Comparison of ENCODE assay signal across 37 cellular contexts in genomic region chr13:24338721-24339120, GRCh38. TPM values are rescaled to one million over a fixed set of nuclear protein-coding genes. Genes with fewer than 3 reads are reported as not detected.
"Had no signal": no experiment of that assay in that cellular context is flagged by ENCODE, and none has a peak within 500 bp of the region (broad histone marks: within the 10 kb centered on the region; RNA-seq: fewer than 3 reads in every experiment).

No MANE protein-coding gene starts in this region.

- H3K4me1 ChIP-seq: adrenal gland, body of pancreas, breast epithelium had no signal

- ATAC-seq: activated CD8-positive, alpha-beta T cell treated with anti-CD3 and anti-CD28 coated beads for 36 hours; activated naive CD4-positive, alpha-beta T cell treated with anti-CD3 and anti-CD28 coated beads, Interleukin-2, amount 50 U/mL, for 72 hours; activated T-cell treated with anti-CD3 and anti-CD28 coated beads, Interleukin-2, amount 50 U/mL, for 4 hours; activated T-cell treated with anti-CD3 and anti-CD28 coated beads, Interleukin-2, amount 50 U/mL, for 72 hours; activated T-helper 17 cell treated with anti-CD3 and anti-CD28 coated beads, Interleukin-2, amount 50 U/mL, for 72 hours; body of pancreas had no signal

- H3K4me1 Mint-ChIP-seq: activated B cell treated with CpG ODN at 0.5 μM for 24 hours; activated CD4-positive, alpha-beta T cell treated with anti-CD3 and anti-CD28 coated beads, Interleukin-2, amount 10 ng/mL, durations not matched to agents 24 days and 14 days; activated naive CD8-positive, alpha-beta T cell treated with anti-CD3 and anti-CD28 coated beads for 36 hours; activated T-helper 17 cell treated with anti-CD3 and anti-CD28 coated beads, Interleukin-2, amount 50 U/mL, for 72 hours had no signal

- H3K9me3 ChIP-seq: adrenal gland, body of pancreas, breast epithelium had no signal

- H3K36me3 ChIP-seq: adrenal gland, brain microvascular endothelial cell, breast epithelium had no signal

- H3K9me3 Mint-ChIP-seq: activated B cell treated with CpG ODN at 0.5 μM for 24 hours; activated CD4-positive, alpha-beta memory T cell treated with anti-CD3 and anti-CD28 coated beads for 36 hours; activated CD4-positive, alpha-beta T cell treated with anti-CD3 and anti-CD28 coated beads, Interleukin-2, amount 10 ng/mL, durations not matched to agents 24 days and 14 days; activated naive CD4-positive, alpha-beta T cell treated with anti-CD3 and anti-CD28 coated beads for 36 hours; activated naive CD8-positive, alpha-beta T cell treated with anti-CD3 and anti-CD28 coated beads for 36 hours; activated T-cell treated with anti-CD3 and anti-CD28 coated beads, Interleukin-2, amount 50 U/mL, for 4 hours; activated T-helper 1 cell treated with anti-CD3 and anti-CD28 coated beads, Interleukin-12 subunit alpha, Interleukin-12 subunit beta, Interleukin-2, Interleukin-4 antibody, amounts not matched to agents 30 ng/mL and 10 ng/mL and 1 ng/mL, durations not matched to agents 14 hours and 24 hours and 36 hours; activated T-helper 17 cell treated with anti-CD3 and anti-CD28 coated beads, Interleukin-2, amount 50 U/mL, for 72 hours; T-helper 1 cell treated with Interleukin-12 subunit alpha and Interleukin-12 subunit beta and Interleukin-4 antibody, amounts not matched to agents 30 μg/mL and 1 μg/mL, for 36 hours; T-helper 2 cell treated with Interferon-gamma antibody and Interleukin-4, amounts not matched to agents 5 μg/mL and 100 μg/mL, for 36 hours had no signal

- H3K4me3 Mint-ChIP-seq: activated B cell treated with CpG ODN at 0.5 μM for 24 hours; activated CD4-positive, alpha-beta memory T cell treated with anti-CD3 and anti-CD28 coated beads for 36 hours; activated CD4-positive, alpha-beta T cell treated with anti-CD3 and anti-CD28 coated beads, Interleukin-2, amount 10 ng/mL, durations not matched to agents 24 days and 14 days; activated CD8-positive, alpha-beta T cell treated with anti-CD3 and anti-CD28 coated beads for 36 hours; activated naive CD4-positive, alpha-beta T cell treated with anti-CD3 and anti-CD28 coated beads for 36 hours; activated naive CD8-positive, alpha-beta T cell treated with anti-CD3 and anti-CD28 coated beads for 36 hours; activated T-cell treated with anti-CD3 and anti-CD28 coated beads, Interleukin-2, amount 50 U/mL, for 4 hours; activated T-cell treated with anti-CD3 and anti-CD28 coated beads, Interleukin-2, amount 50 U/mL, for 72 hours; activated T-helper 1 cell treated with anti-CD3 and anti-CD28 coated beads, Interleukin-12 subunit alpha, Interleukin-12 subunit beta, Interleukin-2, Interleukin-4 antibody, amounts not matched to agents 30 ng/mL and 10 ng/mL and 1 ng/mL, durations not matched to agents 14 hours and 24 hours and 36 hours; activated T-helper 17 cell treated with anti-CD3 and anti-CD28 coated beads, Interleukin-2, amount 50 U/mL, for 72 hours; T-helper 1 cell treated with Interleukin-12 subunit alpha and Interleukin-12 subunit beta and Interleukin-4 antibody, amounts not matched to agents 30 μg/mL and 1 μg/mL, for 36 hours; T-helper 2 cell treated with Interferon-gamma antibody and Interleukin-4, amounts not matched to agents 5 μg/mL and 100 μg/mL, for 36 hours had no signal

- H3K27ac ChIP-seq: adrenal gland, body of pancreas, brain microvascular endothelial cell, breast epithelium, VCaP had no signal

- H3K27me3 ChIP-seq: adrenal gland, brain microvascular endothelial cell, breast epithelium had no signal

- H3K36me3 Mint-ChIP-seq: activated CD4-positive, alpha-beta memory T cell treated with anti-CD3 and anti-CD28 coated beads for 36 hours; activated naive CD4-positive, alpha-beta T cell treated with anti-CD3 and anti-CD28 coated beads, Interleukin-2, amount 50 U/mL, for 72 hours; activated naive CD8-positive, alpha-beta T cell treated with anti-CD3 and anti-CD28 coated beads for 36 hours had no signal

- H3K27ac Mint-ChIP-seq: activated B cell treated with CpG ODN at 0.5 μM for 24 hours; activated CD4-positive, alpha-beta memory T cell treated with anti-CD3 and anti-CD28 coated beads for 36 hours; activated CD4-positive, alpha-beta T cell treated with anti-CD3 and anti-CD28 coated beads, Interleukin-2, amount 10 ng/mL, durations not matched to agents 24 days and 14 days; activated CD8-positive, alpha-beta T cell treated with anti-CD3 and anti-CD28 coated beads for 36 hours; activated naive CD4-positive, alpha-beta T cell treated with anti-CD3 and anti-CD28 coated beads for 36 hours; activated naive CD4-positive, alpha-beta T cell treated with anti-CD3 and anti-CD28 coated beads, Interleukin-2, amount 50 U/mL, for 72 hours; activated naive CD8-positive, alpha-beta T cell treated with anti-CD3 and anti-CD28 coated beads for 36 hours; activated T-cell treated with anti-CD3 and anti-CD28 coated beads, Interleukin-2, amount 50 U/mL, for 72 hours; activated T-helper 1 cell treated with anti-CD3 and anti-CD28 coated beads, Interleukin-12 subunit alpha, Interleukin-12 subunit beta, Interleukin-2, Interleukin-4 antibody, amounts not matched to agents 30 ng/mL and 10 ng/mL and 1 ng/mL, durations not matched to agents 14 hours and 24 hours and 36 hours; activated T-helper 17 cell treated with anti-CD3 and anti-CD28 coated beads, Interleukin-2, amount 50 U/mL, for 72 hours; T-helper 1 cell treated with Interleukin-12 subunit alpha and Interleukin-12 subunit beta and Interleukin-4 antibody, amounts not matched to agents 30 μg/mL and 1 μg/mL, for 36 hours; T-helper 2 cell treated with Interferon-gamma antibody and Interleukin-4, amounts not matched to agents 5 μg/mL and 100 μg/mL, for 36 hours had no signal

- DNase-seq: activated B cell treated with CpG ODN at 0.5 μM for 24 hours; activated CD4-positive, alpha-beta memory T cell treated with anti-CD3 and anti-CD28 coated beads for 36 hours; activated CD4-positive, alpha-beta T cell treated with anti-CD3 and anti-CD28 coated beads for 4 hours; activated CD4-positive, alpha-beta T cell treated with anti-CD3 and anti-CD28 coated beads, Interleukin-2, amount 50 U/mL, for 1 hour; activated CD4-positive, alpha-beta T cell treated with anti-CD3 and anti-CD28 coated beads, Interleukin-2, amount 50 U/mL, for 4 hours; activated CD4-positive, CD25-positive, alpha-beta regulatory T cell treated with anti-CD3 and anti-CD28 coated beads, Interleukin-2, amount 50 U/mL, for 72 hours; activated CD8-positive, alpha-beta T cell treated with anti-CD3 and anti-CD28 coated beads for 36 hours; activated effector memory CD4-positive, alpha-beta T cell treated with anti-CD3 and anti-CD28 coated beads, Interleukin-2, amount 50 U/mL, for 16 hours; activated gamma-delta T cell treated with Interleukin-2 at 50 U/mL for 16 hours; activated naive CD4-positive, alpha-beta T cell; activated naive CD4-positive, alpha-beta T cell treated with anti-CD3 and anti-CD28 coated beads for 36 hours; activated naive CD4-positive, alpha-beta T cell treated with anti-CD3 and anti-CD28 coated beads, Interleukin-2, amount 50 U/mL, for 16 hours; activated naive CD8-positive, alpha-beta T cell treated with anti-CD3 and anti-CD28 coated beads for 36 hours; activated T-cell treated with anti-CD3 and anti-CD28 coated beads for 4 hours; activated T-cell treated with anti-CD3 and anti-CD28 coated beads, Interleukin-2, amount 50 U/mL, for 1 hour; activated T-cell treated with anti-CD3 and anti-CD28 coated beads, Interleukin-2, amount 50 U/mL, for 4 hours; activated T-cell treated with anti-CD3 and anti-CD28 coated beads, Interleukin-2, amount 50 U/mL, for 72 hours; adrenal gland; amniotic stem cell; aorta; body of pancreas; brain microvascular endothelial cell; central memory CD4-positive, alpha-beta T cell; SW 1271; T-helper 1 cell; T-helper 2 cell; T-helper 9 cell had no signal

- H3K4me3 ChIP-seq: adrenal gland, body of pancreas, breast epithelium had no signal

RNA-seq across cellular contexts. Expression of gene C1QTNF9, which starts 29.3 kb away (rescaled TPM):
- total RNA-seq: activated B cell treated with CpG ODN at 0.5 μM for 24 hours; activated CD4-positive, alpha-beta memory T cell treated with anti-CD3 and anti-CD28 coated beads for 36 hours; activated CD4-positive, alpha-beta T cell treated with anti-CD3 and anti-CD28 coated beads, Interleukin-2, amount 10 ng/mL, durations not matched to agents 24 days and 14 days; activated CD8-positive, alpha-beta T cell treated with anti-CD3 and anti-CD28 coated beads for 36 hours; activated naive CD4-positive, alpha-beta T cell treated with anti-CD3 and anti-CD28 coated beads for 36 hours; activated naive CD4-positive, alpha-beta T cell treated with anti-CD3 and anti-CD28 coated beads, Interleukin-2, amount 50 U/mL, for 72 hours; activated naive CD8-positive, alpha-beta T cell treated with anti-CD3 and anti-CD28 coated beads for 36 hours; activated T-cell treated with anti-CD3 and anti-CD28 coated beads, Interleukin-2, amount 50 U/mL, for 4 hours; activated T-helper 1 cell treated with anti-CD3 and anti-CD28 coated beads, Interleukin-12 subunit alpha, Interleukin-12 subunit beta, Interleukin-2, Interleukin-4 antibody, amounts not matched to agents 30 ng/mL and 10 ng/mL and 1 ng/mL, durations not matched to agents 14 hours and 24 hours and 36 hours; activated T-helper 17 cell treated with anti-CD3 and anti-CD28 coated beads, Interleukin-2, amount 50 U/mL, for 72 hours; astrocyte; chondrocyte had no signal
